29 cellular contexts compared by ENCODE assay signal in the genomic region with DNA sequence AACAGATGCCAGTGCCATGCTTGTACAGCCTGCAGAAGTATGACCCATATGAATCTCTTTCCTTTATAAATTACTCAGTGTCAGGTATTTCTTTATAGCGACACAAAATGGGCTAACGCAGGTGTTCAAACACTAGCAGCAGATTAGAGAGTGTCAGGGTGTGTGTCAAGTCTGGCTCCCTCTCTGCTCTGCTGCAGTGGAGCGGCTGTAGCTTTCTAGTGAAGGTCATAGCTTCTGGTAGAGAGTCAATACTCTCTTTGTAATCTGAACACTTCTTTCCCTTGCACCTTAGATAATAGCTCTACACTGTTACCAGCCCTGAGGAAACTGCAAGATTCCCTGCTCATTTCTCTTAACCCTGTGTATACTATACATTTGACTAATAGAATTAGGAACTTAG.
"Had no signal": no experiment of that assay in that cellular context is flagged by ENCODE, and none has a peak within 500 bp of the region (broad histone marks: within the 10 kb centered on the region; RNA-seq: fewer than 3 reads in every experiment).

No MANE protein-coding gene starts in this region.

- H3K27me3 ChIP-seq: ascending aorta, breast epithelium, dorsolateral prefrontal cortex, esophagus muscularis mucosa, foreskin keratinocyte, gastrocnemius medialis had no signal

- H3K36me3 Mint-ChIP-seq: activated CD4-positive, alpha-beta memory T cell treated with anti-CD3 and anti-CD28 coated beads for 36 hours; activated CD8-positive, alpha-beta memory T cell treated with anti-CD3 and anti-CD28 coated beads, Interleukin-2, amount 10 ng/mL, durations not matched to agents 7 days and 5 days; activated naive CD4-positive, alpha-beta T cell treated with anti-CD3 and anti-CD28 coated beads, Interleukin-2, amount 50 U/mL, for 24 hours; brain had no signal

- H3K9me3 ChIP-seq: ascending aorta, breast epithelium, esophagus muscularis mucosa, gastrocnemius medialis had no signal

- H3K36me3 ChIP-seq: ascending aorta, breast epithelium, esophagus muscularis mucosa, gastrocnemius medialis had no signal

- DNase-seq: activated CD4-positive, alpha-beta memory T cell treated with anti-CD3 and anti-CD28 coated beads for 36 hours; activated CD4-positive, alpha-beta T cell treated with anti-CD3 and anti-CD28 coated beads for 36 hours; activated CD4-positive, alpha-beta T cell treated with anti-CD3 and anti-CD28 coated beads, Interleukin-2, amount 10 ng/mL, durations not matched to agents 24 days and 14 days; activated CD4-positive, CD25-positive, alpha-beta regulatory T cell; activated CD4-positive, CD25-positive, alpha-beta regulatory T cell treated with anti-CD3 and anti-CD28 coated beads, Interleukin-2, amount 50 U/mL, for 72 hours; activated CD8-positive, alpha-beta memory T cell treated with anti-CD3 and anti-CD28 coated beads, Interleukin-2, amount 10 ng/mL, durations not matched to agents 7 days and 5 days; activated CD8-positive, alpha-beta memory T cell treated with anti-CD3 and anti-CD28 coated beads, Interleukin-2, amount 50 U/mL, for 4 hours; activated CD8-positive, alpha-beta T cell treated with anti-CD3 and anti-CD28 coated beads, Interleukin-2, amount 10 ng/mL, durations not matched to agents 7 days and 5 days; activated effector memory CD4-positive, alpha-beta T cell treated with anti-CD3 and anti-CD28 coated beads, Interleukin-2, amount 50 U/mL, for 16 hours; activated naive CD4-positive, alpha-beta T cell treated with anti-CD3 and anti-CD28 coated beads for 36 hours; activated naive CD8-positive, alpha-beta T cell treated with anti-CD3 and anti-CD28 coated beads, Interleukin-2, amount 10 ng/mL, durations not matched to agents 7 days and 5 days; activated T-cell treated with anti-CD3 and anti-CD28 coated beads, Interleukin-2, amount 50 U/mL, for 1 hour; activated T-cell treated with anti-CD3 and anti-CD28 coated beads, Interleukin-2, amount 50 U/mL, for 48 hours; dorsolateral prefrontal cortex; effector memory CD4-positive, alpha-beta T cell; erythroblast; foreskin keratinocyte; gastrocnemius medialis; T-helper 2 cell had no signal

- H3K4me1 ChIP-seq: ascending aorta, breast epithelium, esophagus muscularis mucosa, foreskin keratinocyte, gastrocnemius medialis had no signal

- H3K4me3 ChIP-seq: ascending aorta, breast epithelium, coronary artery, dorsolateral prefrontal cortex, esophagus muscularis mucosa, gastrocnemius medialis had no signal

- H3K9me3 Mint-ChIP-seq: activated naive CD4-positive, alpha-beta T cell treated with anti-CD3 and anti-CD28 coated beads, Interleukin-2, amount 50 U/mL, for 24 hours had no signal

- H3K4me3 Mint-ChIP-seq: activated CD4-positive, alpha-beta memory T cell treated with anti-CD3 and anti-CD28 coated beads for 36 hours; activated CD4-positive, alpha-beta T cell treated with anti-CD3 and anti-CD28 coated beads for 36 hours; activated CD4-positive, alpha-beta T cell treated with anti-CD3 and anti-CD28 coated beads, Interleukin-2, amount 10 ng/mL, durations not matched to agents 24 days and 14 days; activated CD8-positive, alpha-beta memory T cell treated with anti-CD3 and anti-CD28 coated beads, Interleukin-2, amount 10 ng/mL, durations not matched to agents 7 days and 5 days; activated CD8-positive, alpha-beta T cell treated with anti-CD3 and anti-CD28 coated beads, Interleukin-2, amount 10 ng/mL, durations not matched to agents 7 days and 5 days; activated naive CD4-positive, alpha-beta T cell treated with anti-CD3 and anti-CD28 coated beads for 36 hours; activated naive CD4-positive, alpha-beta T cell treated with anti-CD3 and anti-CD28 coated beads, Interleukin-2, amount 50 U/mL, for 24 hours; activated naive CD8-positive, alpha-beta T cell treated with anti-CD3 and anti-CD28 coated beads, Interleukin-2, amount 10 ng/mL, durations not matched to agents 7 days and 5 days; activated T-helper 1 cell treated with anti-CD3 and anti-CD28 coated beads, Interleukin-12 subunit alpha, Interleukin-12 subunit beta, Interleukin-2, Interleukin-4 antibody, amounts not matched to agents 30 ng/mL and 10 ng/mL and 1 ng/mL, durations not matched to agents 14 hours and 24 hours and 36 hours; brain; central memory CD8-positive, alpha-beta T cell; dendritic cell treated with granulocyte-macrophage colony-stimulating factor and Interleukin-4, amounts not matched to agents 40 ng/mL and 50 ng/mL, for 4 days had no signal

- H3K27ac Mint-ChIP-seq: activated CD4-positive, alpha-beta memory T cell treated with anti-CD3 and anti-CD28 coated beads for 36 hours; activated CD4-positive, alpha-beta T cell treated with anti-CD3 and anti-CD28 coated beads for 36 hours; activated CD4-positive, alpha-beta T cell treated with anti-CD3 and anti-CD28 coated beads, Interleukin-2, amount 10 ng/mL, durations not matched to agents 24 days and 14 days; activated CD8-positive, alpha-beta memory T cell treated with anti-CD3 and anti-CD28 coated beads, Interleukin-2, amount 10 ng/mL, durations not matched to agents 7 days and 5 days; activated CD8-positive, alpha-beta T cell treated with anti-CD3 and anti-CD28 coated beads, Interleukin-2, amount 10 ng/mL, durations not matched to agents 7 days and 5 days; activated naive CD4-positive, alpha-beta T cell treated with anti-CD3 and anti-CD28 coated beads for 36 hours; activated naive CD4-positive, alpha-beta T cell treated with anti-CD3 and anti-CD28 coated beads, Interleukin-2, amount 50 U/mL, for 24 hours; activated naive CD8-positive, alpha-beta T cell treated with anti-CD3 and anti-CD28 coated beads, Interleukin-2, amount 10 ng/mL, durations not matched to agents 7 days and 5 days; activated T-helper 1 cell treated with anti-CD3 and anti-CD28 coated beads, Interleukin-12 subunit alpha, Interleukin-12 subunit beta, Interleukin-2, Interleukin-4 antibody, amounts not matched to agents 30 ng/mL and 10 ng/mL and 1 ng/mL, durations not matched to agents 14 hours and 24 hours and 36 hours; activated T-helper 2 cell treated with anti-CD3 and anti-CD28 coated beads, Interferon-gamma antibody, Interleukin-2, Interleukin-4, amounts not matched to agents 10 μg/mL and 5 μg/mL and 100 μg/mL, durations not matched to agents 14 hours and 24 hours and 36 hours; brain; dendritic cell treated with granulocyte-macrophage colony-stimulating factor and Interleukin-4, amounts not matched to agents 40 ng/mL and 50 ng/mL, for 4 days had no signal

- H3K27ac ChIP-seq: ascending aorta, breast epithelium, coronary artery, dorsolateral prefrontal cortex, esophagus muscularis mucosa, foreskin keratinocyte, gastrocnemius medialis had no signal

- H3K27me3 Mint-ChIP-seq: activated CD4-positive, alpha-beta T cell treated with anti-CD3 and anti-CD28 coated beads for 36 hours; activated CD8-positive, alpha-beta memory T cell treated with anti-CD3 and anti-CD28 coated beads, Interleukin-2, amount 10 ng/mL, durations not matched to agents 7 days and 5 days; activated naive CD4-positive, alpha-beta T cell treated with anti-CD3 and anti-CD28 coated beads, Interleukin-2, amount 50 U/mL, for 24 hours; activated naive CD8-positive, alpha-beta T cell treated with anti-CD3 and anti-CD28 coated beads, Interleukin-2, amount 10 ng/mL, durations not matched to agents 7 days and 5 days; dendritic cell treated with granulocyte-macrophage colony-stimulating factor and Interleukin-4, amounts not matched to agents 40 ng/mL and 50 ng/mL, for 4 days had no signal

- ATAC-seq: activated CD4-positive, alpha-beta T cell treated with anti-CD3 and anti-CD28 coated beads for 36 hours; activated CD8-positive, alpha-beta memory T cell treated with anti-CD3 and anti-CD28 coated beads, Interleukin-2, amount 10 ng/mL, durations not matched to agents 7 days and 5 days; activated CD8-positive, alpha-beta T cell treated with anti-CD3 and anti-CD28 coated beads, Interleukin-2, amount 10 ng/mL, durations not matched to agents 7 days and 5 days; foreskin keratinocyte; gastrocnemius medialis had no signal

- H3K4me1 Mint-ChIP-seq: activated CD4-positive, alpha-beta T cell treated with anti-CD3 and anti-CD28 coated beads for 36 hours; activated CD4-positive, alpha-beta T cell treated with anti-CD3 and anti-CD28 coated beads, Interleukin-2, amount 10 ng/mL, durations not matched to agents 24 days and 14 days; activated CD8-positive, alpha-beta memory T cell treated with anti-CD3 and anti-CD28 coated beads, Interleukin-2, amount 10 ng/mL, durations not matched to agents 7 days and 5 days; activated naive CD4-positive, alpha-beta T cell treated with anti-CD3 and anti-CD28 coated beads, Interleukin-2, amount 50 U/mL, for 24 hours; activated naive CD8-positive, alpha-beta T cell treated with anti-CD3 and anti-CD28 coated beads, Interleukin-2, amount 10 ng/mL, durations not matched to agents 7 days and 5 days; central memory CD8-positive, alpha-beta T cell had no signal
